8 cellular contexts compared by ENCODE assay signal in the genomic region with DNA sequence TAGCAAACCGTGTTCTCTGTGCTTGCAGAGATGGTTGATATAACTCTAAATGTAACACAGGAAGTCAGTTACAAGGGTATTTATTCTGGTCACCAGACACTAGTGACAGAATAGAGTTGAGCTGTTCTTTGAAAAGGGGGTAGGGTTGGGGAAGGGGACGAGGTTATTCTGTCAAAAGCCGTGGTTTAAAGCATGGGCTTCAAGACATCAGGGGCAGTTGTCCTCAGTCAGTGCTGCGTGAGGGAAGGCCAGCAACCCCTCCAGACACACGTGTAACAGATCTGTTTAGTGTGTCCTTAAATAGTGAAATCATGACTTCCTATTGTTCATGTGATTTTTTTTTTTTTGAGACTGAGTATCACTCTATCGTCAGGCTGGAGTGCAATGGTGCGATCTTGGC. TPM values are rescaled to one million over a fixed set of nuclear protein-coding genes. Genes with fewer than 3 reads are reported as not detected.
DNase-seq lines count a peak whose midpoint lies in the region; ATAC-seq, FAIRE-seq and TF ChIP-seq lines count a peak whose summit lies in the region.
"Not testable (repeated sequence)": the region's sequence is repeated elsewhere in the genome, so short reads cannot be mapped to it uniquely, and the experiment has no call there.

No MANE protein-coding gene starts in this region.

- not testable (repeated sequence) for H3K9me3 ChIP-seq in BLaER1; SU-DHL-6 (ENCODE audit: insufficient read depth, low read length); K562 (replicated peaks; ENCODE audit: control insufficient read depth, insufficient read depth, low read depth, low read length); naive thymus-derived CD4-positive, alpha-beta T cell (ENCODE audit: control insufficient read depth in 2 of 3, low read length in 3 of 3)

- not testable (repeated sequence) for TF ChIP-seq POLR2A in K562 (conservative IDR thresholded peaks at IDR 0.05)

- H4K20me1 ChIP-seq in BLaER1; SU-DHL-6 (ENCODE audit: low read depth, low read length); K562 (replicated peaks; ENCODE audit: control insufficient read depth, insufficient read depth, low read length): not testable (repeated sequence)

- not testable (repeated sequence) for BruUV-seq in K562 (replicated peaks; lab: Mats Ljungman, UMichigan)

- peak overlapping the region; percentile 90 for H3K27ac Mint-ChIP-seq in activated CD4-positive, alpha-beta memory T cell treated with anti-CD3 and anti-CD28 coated beads for 36 hours
- peak overlapping the region; percentile 88 for H3K27ac Mint-ChIP-seq in activated T-helper 2 cell treated with anti-CD3 and anti-CD28 coated beads, Interferon-gamma antibody, Interleukin-2, Interleukin-4, amounts not matched to agents 10 μg/mL and 5 μg/mL and 100 μg/mL, durations not matched to agents 14 hours and 24 hours and 36 hours
- peak overlapping the region; percentile 72 to 93 (median 91) for H3K27ac Mint-ChIP-seq in naive thymus-derived CD4-positive, alpha-beta T cell
- H3K27ac Mint-ChIP-seq in stimulated activated naive CD8-positive, alpha-beta T cell treated with anti-CD3 and anti-CD28 coated beads, Interleukin-15, Interleukin-2, amounts not matched to agents 100 ng/mL and 50 ng/mL, for 24 hours = peak overlapping the region; percentile 79

- not testable (repeated sequence) for H3K27me3 Mint-ChIP-seq in activated CD4-positive, alpha-beta memory T cell treated with anti-CD3 and anti-CD28 coated beads for 36 hours; activated T-helper 2 cell treated with anti-CD3 and anti-CD28 coated beads, Interferon-gamma antibody, Interleukin-2, Interleukin-4, amounts not matched to agents 10 μg/mL and 5 μg/mL and 100 μg/mL, durations not matched to agents 14 hours and 24 hours and 36 hours (ENCODE audit: low read depth); naive thymus-derived CD4-positive, alpha-beta T cell; stimulated activated naive CD8-positive, alpha-beta T cell treated with anti-CD3 and anti-CD28 coated beads, Interleukin-15, Interleukin-2, amounts not matched to agents 100 ng/mL and 50 ng/mL, for 24 hours

- H3K36me3 Mint-ChIP-seq in activated CD4-positive, alpha-beta memory T cell treated with anti-CD3 and anti-CD28 coated beads for 36 hours = peaks cover 74% of the 10 kb centered on the region
- H3K36me3 Mint-ChIP-seq in activated T-helper 2 cell treated with anti-CD3 and anti-CD28 coated beads, Interferon-gamma antibody, Interleukin-2, Interleukin-4, amounts not matched to agents 10 μg/mL and 5 μg/mL and 100 μg/mL, durations not matched to agents 14 hours and 24 hours and 36 hours (ENCODE audit: low read depth) = peaks cover 91% of the 10 kb centered on the region
- peaks cover 0 to 45% (median 5%) of the 10 kb centered on the region in 5 donors for H3K36me3 Mint-ChIP-seq in naive thymus-derived CD4-positive, alpha-beta T cell
- peaks cover 75% of the 10 kb centered on the region for H3K36me3 Mint-ChIP-seq in stimulated activated naive CD8-positive, alpha-beta T cell treated with anti-CD3 and anti-CD28 coated beads, Interleukin-15, Interleukin-2, amounts not matched to agents 100 ng/mL and 50 ng/mL, for 24 hours (ENCODE audit: low read depth)

- H3K4me3 ChIP-seq in BLaER1; SU-DHL-6 (ENCODE audit: insufficient read depth, low read length, poor library complexity, severe bottlenecking); K562: not testable (repeated sequence)
- H3K4me3 ChIP-seq in naive thymus-derived CD4-positive, alpha-beta T cell (ENCODE audit: low read length) = peak overlapping the region; percentile 23

- H2AFZ ChIP-seq in SU-DHL-6 (ENCODE audit: low read depth, low read length, severe bottlenecking); K562 (ENCODE audit: low read depth, low read length): not testable (repeated sequence)

- CTCF ChIA-PET in activated CD4-positive, alpha-beta memory T cell treated with anti-CD3 and anti-CD28 coated beads for 36 hours (lab: Charles Lee) = interaction anchor here (1.9 kb wide), 1 partner anchor 207 kb away, joined by 5 read pairs; no protein-coding TSS in a partner anchor
- CTCF ChIA-PET in K562 (lab: Yijun Ruan, JAX; ENCODE audit: low intra/inter-chr PET ratio) = not testable (repeated sequence)
- CTCF ChIA-PET in naive thymus-derived CD4-positive, alpha-beta T cell (lab: Charles Lee) = interaction anchor here (0.6 to 1.8 kb wide), 2 partner anchors 10 to 179 kb away, joined by 3 to 5 read pairs; no protein-coding TSS in a partner anchor

- H3K9me1 ChIP-seq in K562 (ENCODE audit: control insufficient read depth, insufficient read depth, low read length) = not testable (repeated sequence)

- POLR2A ChIA-PET in activated CD4-positive, alpha-beta memory T cell treated with anti-CD3 and anti-CD28 coated beads for 36 hours (lab: Charles Lee); K562 (lab: Yijun Ruan, JAX): not testable (repeated sequence)
- POLR2A ChIA-PET in naive thymus-derived CD4-positive, alpha-beta T cell (lab: Charles Lee) = interaction anchor here (1.3 to 3.2 kb wide), 2 partner anchors 38 to 48 kb away, joined by 5 to 13 read pairs; partner anchors contain the start of genes ARSG and SLC16A6

- peaks cover 52% of the 10 kb centered on the region for H3K79me2 ChIP-seq in SU-DHL-6 (ENCODE audit: insufficient read depth, low read length)
- H3K79me2 ChIP-seq in K562 (ENCODE audit: control insufficient read depth, insufficient read depth, low read length) = not testable (repeated sequence)

- H3K4me1 ChIP-seq in BLaER1 = peaks cover 99% of the 10 kb centered on the region
- H3K4me1 ChIP-seq in K562 (replicated peaks in 1 of 2; ENCODE audit: control insufficient read depth in 2 of 2, insufficient read depth in 2 of 2, low read length in 2 of 2) = peaks cover 8 to 20% of the 10 kb centered on the region in 2 experiments
- H3K4me1 ChIP-seq in naive thymus-derived CD4-positive, alpha-beta T cell (ENCODE audit: control insufficient read depth in 2 of 2, insufficient read depth in 2 of 2, low read length in 2 of 2) = peaks cover 71 to 91% of the 10 kb centered on the region in 2 donors

- H3K9ac ChIP-seq in BLaER1 (peak overlapping the region; percentile 54), SU-DHL-6 (ENCODE audit: low read length) (peak overlapping the region; percentile 97)
- H3K9ac ChIP-seq in K562 (ENCODE audit: insufficient read depth in 1 of 2, low read depth in 2 of 2, low read length in 2 of 2) = not testable (repeated sequence)

- not testable (repeated sequence) for H3K9me3 Mint-ChIP-seq in activated CD4-positive, alpha-beta memory T cell treated with anti-CD3 and anti-CD28 coated beads for 36 hours; activated T-helper 2 cell treated with anti-CD3 and anti-CD28 coated beads, Interferon-gamma antibody, Interleukin-2, Interleukin-4, amounts not matched to agents 10 μg/mL and 5 μg/mL and 100 μg/mL, durations not matched to agents 14 hours and 24 hours and 36 hours; naive thymus-derived CD4-positive, alpha-beta T cell; stimulated activated naive CD8-positive, alpha-beta T cell treated with anti-CD3 and anti-CD28 coated beads, Interleukin-15, Interleukin-2, amounts not matched to agents 100 ng/mL and 50 ng/mL, for 24 hours

- H3K4me2 ChIP-seq in BLaER1 (peak overlapping the region; percentile 87), SU-DHL-6 (ENCODE audit: low read depth, low read length, poor library complexity, severe bottlenecking) (peak overlapping the region; percentile 92)
- H3K4me2 ChIP-seq in K562 (ENCODE audit: insufficient read depth, low read length) = not testable (repeated sequence)

- FAIRE-seq in GM18507 (lab: Jason Lieb, UNC) (peak; percentile 12), K562 (lab: Jason Lieb, UNC) (peak; percentile 19)

- not testable (repeated sequence) for H3K9me2 ChIP-seq in SU-DHL-6 (replicated peaks; ENCODE audit: insufficient read depth, low read length)

- H3K4me3 Mint-ChIP-seq in activated CD4-positive, alpha-beta memory T cell treated with anti-CD3 and anti-CD28 coated beads for 36 hours = peak overlapping the region; percentile 48
- H3K4me3 Mint-ChIP-seq in activated T-helper 2 cell treated with anti-CD3 and anti-CD28 coated beads, Interferon-gamma antibody, Interleukin-2, Interleukin-4, amounts not matched to agents 10 μg/mL and 5 μg/mL and 100 μg/mL, durations not matched to agents 14 hours and 24 hours and 36 hours (ENCODE audit: low read depth) = peak overlapping the region; percentile 31
- H3K4me3 Mint-ChIP-seq in naive thymus-derived CD4-positive, alpha-beta T cell = peak overlapping the region in 9 of 10 donors; percentile 14 to 57 (median 45)
- H3K4me3 Mint-ChIP-seq in stimulated activated naive CD8-positive, alpha-beta T cell treated with anti-CD3 and anti-CD28 coated beads, Interleukin-15, Interleukin-2, amounts not matched to agents 100 ng/mL and 50 ng/mL, for 24 hours = peak overlapping the region; percentile 24

- TF ChIP-seq EP300 in K562 (IDR thresholded peaks at IDR 0.05; ENCODE audit: low read length) = not testable (repeated sequence)

- peaks cover 88% of the 10 kb centered on the region for H3K4me1 Mint-ChIP-seq in activated CD4-positive, alpha-beta memory T cell treated with anti-CD3 and anti-CD28 coated beads for 36 hours (ENCODE audit: low read depth)
- peaks cover 79% of the 10 kb centered on the region for H3K4me1 Mint-ChIP-seq in activated T-helper 2 cell treated with anti-CD3 and anti-CD28 coated beads, Interferon-gamma antibody, Interleukin-2, Interleukin-4, amounts not matched to agents 10 μg/mL and 5 μg/mL and 100 μg/mL, durations not matched to agents 14 hours and 24 hours and 36 hours (ENCODE audit: low read depth)
- peaks cover 40 to 87% (median 73%) of the 10 kb centered on the region in 7 donors for H3K4me1 Mint-ChIP-seq in naive thymus-derived CD4-positive, alpha-beta T cell
- H3K4me1 Mint-ChIP-seq in stimulated activated naive CD8-positive, alpha-beta T cell treated with anti-CD3 and anti-CD28 coated beads, Interleukin-15, Interleukin-2, amounts not matched to agents 100 ng/mL and 50 ng/mL, for 24 hours (ENCODE audit: low read depth) = peaks cover 96% of the 10 kb centered on the region

- in situ Hi-C loops in K562 (cut with MboI) = loop anchor here (25.0 kb wide), 1 partner anchor 509 kb away; no protein-coding TSS in a partner anchor

- not testable (repeated sequence) for TF ChIP-seq RAD21 in K562 (CRISPR knock-in tag; conservative IDR thresholded peaks at IDR 0.05 in 1 of 2, IDR thresholded peaks at IDR 0.05 in 1 of 2)

- not testable (repeated sequence) for DNase-seq in GM18507 (ENCODE audit: extremely low spot score, insufficient read length, low read depth); activated T-helper 2 cell treated with anti-CD3 and anti-CD28 coated beads, Interferon-gamma antibody, Interleukin-2, Interleukin-4, amounts not matched to agents 10 μg/mL and 5 μg/mL and 100 μg/mL, durations not matched to agents 14 hours and 24 hours and 36 hours (ENCODE audit: low spot score); K562 (ENCODE audit: extremely low read depth in 1 of 4, low spot score in 3 of 4)
- peak; percentile 31 for DNase-seq in activated CD4-positive, alpha-beta memory T cell treated with anti-CD3 and anti-CD28 coated beads for 36 hours
- peak in 1 of 9 donors; percentile 18 for DNase-seq in naive thymus-derived CD4-positive, alpha-beta T cell

- H3K27me3 ChIP-seq in BLaER1; SU-DHL-6 (ENCODE audit: low read length); K562 (ENCODE audit: control insufficient read depth in 2 of 2, insufficient read depth in 2 of 2, low read length in 2 of 2); naive thymus-derived CD4-positive, alpha-beta T cell (ENCODE audit: control insufficient read depth in 2 of 2, insufficient read depth in 2 of 2, low read length in 2 of 2): not testable (repeated sequence)

- not testable (repeated sequence) for ATAC-seq in K562
- ATAC-seq in naive thymus-derived CD4-positive, alpha-beta T cell = peak; percentile 68

- TF ChIP-seq CTCF in SU-DHL-6 (IDR thresholded peaks at IDR 0.05; ENCODE audit: insufficient read depth, low read length, poor library complexity, severe bottlenecking); K562 (IDR thresholded peaks at IDR 0.05 in 2 of 3, conservative IDR thresholded peaks at IDR 0.05 in 1 of 3; ENCODE audit: insufficient read depth in 2 of 3, low read depth in 1 of 3, low read length in 3 of 3): not testable (repeated sequence)

- H3F3A ChIP-seq in SU-DHL-6 (ENCODE audit: insufficient read depth) = peaks cover 86% of the 10 kb centered on the region

- peaks cover 32% of the 10 kb centered on the region; the same call in 1 of the 2 replicates for H3K36me3 ChIP-seq in BLaER1
- H3K36me3 ChIP-seq in SU-DHL-6 (ENCODE audit: low read length); K562 (ENCODE audit: control insufficient read depth, insufficient read depth, low read length): not testable (repeated sequence)
- H3K36me3 ChIP-seq in naive thymus-derived CD4-positive, alpha-beta T cell (ENCODE audit: control insufficient read depth in 2 of 3, insufficient read depth in 3 of 3, low read length in 3 of 3) = peaks cover 3 to 14% (median 6%) of the 10 kb centered on the region in 3 experiments

- H3K27ac ChIP-seq in BLaER1 (peak overlapping the region; percentile 94), SU-DHL-6 (ENCODE audit: low read depth, low read length) (peak overlapping the region; percentile 98)
- H3K27ac ChIP-seq in K562 (ENCODE audit: extremely low read depth, low read depth, low read length) = not testable (repeated sequence)
- peak overlapping the region; percentile 36 for H3K27ac ChIP-seq in naive thymus-derived CD4-positive, alpha-beta T cell (ENCODE audit: low read depth, low read length)

- 80% methylated on average over 7 of the region's 7 CpGs for WGBS in K562 (ENCODE audit: insufficient coverage, low coverage, missing lambda C conversion rate)

- intact Hi-C loops in activated CD4-positive, alpha-beta memory T cell treated with anti-CD3 and anti-CD28 coated beads for 36 hours (cut with micrococcal nuclease); activated T-helper 2 cell treated with anti-CD3 and anti-CD28 coated beads, Interferon-gamma antibody, Interleukin-2, Interleukin-4, amounts not matched to agents 10 μg/mL and 5 μg/mL and 100 μg/mL, durations not matched to agents 14 hours and 24 hours and 36 hours (cut with micrococcal nuclease); K562 (cut with micrococcal nuclease); naive thymus-derived CD4-positive, alpha-beta T cell (cut with micrococcal nuclease): not testable (repeated sequence)

RNA-seq across cellular contexts. Expression of gene AMZ2, which starts 5.6 kb away (rescaled TPM):
- 100 to 1,000 TPM; 134 to 146 TPM for total RNA-seq in activated CD4-positive, alpha-beta memory T cell treated with anti-CD3 and anti-CD28 coated beads for 36 hours
- total RNA-seq in activated T-helper 2 cell treated with anti-CD3 and anti-CD28 coated beads, Interferon-gamma antibody, Interleukin-2, Interleukin-4, amounts not matched to agents 10 μg/mL and 5 μg/mL and 100 μg/mL, durations not matched to agents 14 hours and 24 hours and 36 hours = 85.9 and 111 TPM in 2 replicates
- total RNA-seq in K562 (2011; cell fraction: chromatin; rRNA removed; ENCODE audit: low replicate concordance) = 14.4 and 17.0 TPM in 2 replicates
- total RNA-seq in K562 (2011; cell fraction: nucleolus; rRNA removed) = 12.1 and 12.7 TPM in 2 replicates
- total RNA-seq in K562 (2011; cell fraction: nucleoplasm; rRNA removed) = 14.9 and 16.1 TPM in 2 replicates
- total RNA-seq in K562 (2014; rRNA removed) (22.6 and 30.9 TPM in 2 replicates), K562 (2014; rRNA removed; fragmentation: Illumina TruSeq; extraction: Trizol) (52.6 and 57.9 TPM in 2 replicates), K562 (2015; rRNA removed; fragmentation: Illumina TruSeq; extraction: Trizol) (44.8 and 47.0 TPM in 2 replicates), K562 (2021) (41.1 and 43.2 TPM in 2 replicates)
- polyA plus RNA-seq in K562 (2011; rRNA removed) (54.0 and 59.2 TPM in 2 replicates), K562 (2014; fragmentation: Illumina TruSeq; extraction: Trizol) (75.2 and 92.2 TPM in 2 replicates), K562 (2014; fragmentation: Nextera tagmentation; extraction: Ambion mirVana) (10 to 100 TPM; 56.9 to 74.5 TPM), K562 (2014; rRNA removed) (34.8 and 41.8 TPM in 2 replicates)
- 29.8 and 49.7 TPM in 2 replicates for polyA plus RNA-seq in K562 (2011; cell fraction: cytosol; rRNA removed)
- polyA plus RNA-seq in K562 (2011; cell fraction: nucleus; rRNA removed) = 38.0 and 55.7 TPM in 2 replicates
- 51.0 and 61.3 TPM in 2 replicates for polyA plus RNA-seq in K562 (2012)
- 32.1 and 35.0 TPM in 2 replicates for polyA minus RNA-seq in K562 (2011; rRNA and poly(A)+ RNA removed)
- polyA minus RNA-seq in K562 (2011; cell fraction: cytosol; rRNA and poly(A)+ RNA removed) = 8.7 and 11.4 TPM in 2 replicates
- 9.0 and 16.4 TPM in 2 replicates for polyA minus RNA-seq in K562 (2011; cell fraction: nucleus; rRNA and poly(A)+ RNA removed)
- total RNA-seq in naive thymus-derived CD4-positive, alpha-beta T cell = 10 to 100 TPM; 47.6 to 85.5 (median 73.8) TPM
- polyA plus RNA-seq in naive thymus-derived CD4-positive, alpha-beta T cell = 100 to 1,000 TPM in 1 of 2 donors, 10 to 100 TPM in 1; 98.4 to 103 TPM

RNA-seq across cellular contexts. Expression of gene SLC16A6, which starts 37.5 kb away (rescaled TPM):
- 1 to 10 TPM; 3.5 to 3.6 TPM for total RNA-seq in activated CD4-positive, alpha-beta memory T cell treated with anti-CD3 and anti-CD28 coated beads for 36 hours
- 3.1 and 3.4 TPM in 2 replicates for total RNA-seq in activated T-helper 2 cell treated with anti-CD3 and anti-CD28 coated beads, Interferon-gamma antibody, Interleukin-2, Interleukin-4, amounts not matched to agents 10 μg/mL and 5 μg/mL and 100 μg/mL, durations not matched to agents 14 hours and 24 hours and 36 hours
- 0.14 and 0.33 TPM in 2 replicates for total RNA-seq in K562 (2011; cell fraction: chromatin; rRNA removed; ENCODE audit: low replicate concordance)
- total RNA-seq in K562 (2011; cell fraction: nucleolus; rRNA removed) = 0.17 TPM in 1 of 2 replicates, not detected in the other
- 0.23 and 0.51 TPM in 2 replicates for total RNA-seq in K562 (2011; cell fraction: nucleoplasm; rRNA removed)
- total RNA-seq in K562 (2014; rRNA removed) = 0.04 and 0.05 TPM in 2 replicates
- 0.15 and 0.26 TPM in 2 replicates for total RNA-seq in K562 (2014; rRNA removed; fragmentation: Illumina TruSeq; extraction: Trizol)
- total RNA-seq in K562 (2015; rRNA removed; fragmentation: Illumina TruSeq; extraction: Trizol) = 0.11 and 0.15 TPM in 2 replicates
- 0.16 and 0.42 TPM in 2 replicates for total RNA-seq in K562 (2021)
- 0.05 and 0.11 TPM in 2 replicates for polyA plus RNA-seq in K562 (2011; rRNA removed)
- polyA plus RNA-seq in K562 (2011; cell fraction: cytosol; rRNA removed) = 0.04 TPM in 1 of 2 replicates, not detected in the other
- polyA plus RNA-seq in K562 (2011; cell fraction: nucleus; rRNA removed) = 0.10 and 0.11 TPM in 2 replicates
- polyA plus RNA-seq in K562 (2012) = 0.17 and 0.21 TPM in 2 replicates
- polyA plus RNA-seq in K562 (2014; fragmentation: Illumina TruSeq; extraction: Trizol) = 0.11 and 0.31 TPM in 2 replicates
- under 1 TPM; 0.08 to 0.27 TPM for polyA plus RNA-seq in K562 (2014; fragmentation: Nextera tagmentation; extraction: Ambion mirVana)
- polyA plus RNA-seq in K562 (2014; rRNA removed) = 0.07 and 0.15 TPM in 2 replicates
- polyA minus RNA-seq in K562 (2011; rRNA and poly(A)+ RNA removed) = 0.39 TPM in 1 of 2 replicates, not detected in the other
- polyA minus RNA-seq in K562 (2011; cell fraction: cytosol; rRNA and poly(A)+ RNA removed) = 0.67 and 1.3 TPM in 2 replicates
- polyA minus RNA-seq in K562 (2011; cell fraction: nucleus; rRNA and poly(A)+ RNA removed) = 0.27 TPM in 1 of 2 replicates, not detected in the other
- total RNA-seq in naive thymus-derived CD4-positive, alpha-beta T cell = 10 to 100 TPM in 1 of 5 experiments, 1 to 10 TPM in 4; 4.0 to 12.5 (median 6.8) TPM
- 1 to 10 TPM in 1 of 2 donors, under 1 TPM in 1; 0.74 to 1.1 TPM for polyA plus RNA-seq in naive thymus-derived CD4-positive, alpha-beta T cell

RNA-seq across cellular contexts. Expression of gene ARSG, which starts 37.9 kb away (rescaled TPM):
- 10 to 100 TPM in 1 of 2 experiments, 1 to 10 TPM in 1; 9.8 to 10.8 TPM for total RNA-seq in activated CD4-positive, alpha-beta memory T cell treated with anti-CD3 and anti-CD28 coated beads for 36 hours
- total RNA-seq in activated T-helper 2 cell treated with anti-CD3 and anti-CD28 coated beads, Interferon-gamma antibody, Interleukin-2, Interleukin-4, amounts not matched to agents 10 μg/mL and 5 μg/mL and 100 μg/mL, durations not matched to agents 14 hours and 24 hours and 36 hours = 7.3 and 9.6 TPM in 2 replicates
- 5.9 and 6.9 TPM in 2 replicates for total RNA-seq in K562 (2011; cell fraction: chromatin; rRNA removed; ENCODE audit: low replicate concordance)
- total RNA-seq in K562 (2011; cell fraction: nucleolus; rRNA removed) = 2.2 and 3.3 TPM in 2 replicates
- total RNA-seq in K562 (2011; cell fraction: nucleoplasm; rRNA removed) = 3.2 and 7.3 TPM in 2 replicates
- total RNA-seq in K562 (2014; rRNA removed) (1.7 and 1.8 TPM in 2 replicates), K562 (2014; rRNA removed; fragmentation: Illumina TruSeq; extraction: Trizol) (2.1 and 3.1 TPM in 2 replicates), K562 (2015; rRNA removed; fragmentation: Illumina TruSeq; extraction: Trizol) (1.6 and 2.1 TPM in 2 replicates), K562 (2021) (1.1 and 1.6 TPM in 2 replicates)
- polyA plus RNA-seq in K562 (2011; rRNA removed) (0.64 and 1.4 TPM in 2 replicates), K562 (2014; fragmentation: Illumina TruSeq; extraction: Trizol) (3.8 and 5.6 TPM in 2 replicates), K562 (2014; fragmentation: Nextera tagmentation; extraction: Ambion mirVana) (1 to 10 TPM; 1.0 to 1.8 TPM), K562 (2014; rRNA removed) (3.7 and 3.8 TPM in 2 replicates)
- polyA plus RNA-seq in K562 (2011; cell fraction: cytosol; rRNA removed) = 1.3 and 1.8 TPM in 2 replicates
- 1.6 and 1.9 TPM in 2 replicates for polyA plus RNA-seq in K562 (2011; cell fraction: nucleus; rRNA removed)
- 1.5 and 2.5 TPM in 2 replicates for polyA plus RNA-seq in K562 (2012)
- 1.3 and 3.0 TPM in 2 replicates for polyA minus RNA-seq in K562 (2011; rRNA and poly(A)+ RNA removed)
- polyA minus RNA-seq in K562 (2011; cell fraction: cytosol; rRNA and poly(A)+ RNA removed) = not detected in 2 replicates
- 0.81 and 1.9 TPM in 2 replicates for polyA minus RNA-seq in K562 (2011; cell fraction: nucleus; rRNA and poly(A)+ RNA removed)
- 10 to 100 TPM in 4 of 5 experiments, 1 to 10 TPM in 1; 7.3 to 20.0 (median 13.2) TPM for total RNA-seq in naive thymus-derived CD4-positive, alpha-beta T cell
- polyA plus RNA-seq in naive thymus-derived CD4-positive, alpha-beta T cell = 1 to 10 TPM; 7.9 to 8.5 TPM
